22 cellular contexts compared by ENCODE assay signal in the genomic region with DNA sequence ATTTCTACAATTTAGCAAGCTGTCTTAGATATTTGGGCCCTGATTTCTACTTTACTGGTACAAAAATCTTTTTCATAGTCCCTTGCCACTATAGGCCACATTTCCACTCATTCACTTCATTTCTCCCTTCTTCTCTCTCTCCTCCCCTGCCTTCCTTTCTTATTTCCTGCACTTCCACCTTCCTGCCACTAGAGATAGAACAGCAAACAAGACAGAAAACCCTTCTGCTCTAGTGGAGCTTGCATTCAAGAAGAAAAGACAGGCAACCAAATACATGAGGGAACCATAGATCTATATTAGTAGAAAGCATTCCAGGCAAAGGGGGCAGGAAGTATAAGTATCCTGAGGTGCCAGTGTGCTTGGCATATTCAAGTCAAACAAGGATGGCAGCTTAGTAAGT.
A peak's percentile ranks its signal among the peaks of the same experiment; 100 is the strongest.
DNase-seq lines count a peak whose midpoint lies in the region; ATAC-seq and TF ChIP-seq lines count a peak whose summit lies in the region.
"Had no signal": no experiment of that assay in that cellular context is flagged by ENCODE, and none has a peak within 500 bp of the region (broad histone marks: within the 10 kb centered on the region; RNA-seq: fewer than 3 reads in every experiment).

No MANE protein-coding gene starts in this region.

- no peak overlapping the region for H2AFZ ChIP-seq in OCI-LY1 (ENCODE audit: low read length)
- H2AFZ ChIP-seq: parathyroid adenoma had no signal

- no peaks in the 10 kb centered on the region for H3K36me3 ChIP-seq in OCI-LY1 (ENCODE audit: insufficient read depth, low read length)
- H3K36me3 ChIP-seq: SJCRH30, uterus had no signal

- no peaks in the 10 kb centered on the region for H3K36me3 Mint-ChIP-seq in glutamatergic neuron (ENCODE audit: unreplicated experiment)

- H3K27me3 ChIP-seq in OCI-LY1 (ENCODE audit: insufficient read depth, low read length) (no peaks in the 10 kb centered on the region), right cardiac atrium (ENCODE audit: control insufficient read depth, insufficient read depth) (no peaks in the 10 kb centered on the region)
- H3K27me3 ChIP-seq: SJCRH30, uterus had no signal

- intact Hi-C loops in right cardiac atrium (cut with DNase I): no loop called here

- no peak overlapping the region for H3K4me2 ChIP-seq in OCI-LY1 (ENCODE audit: low read length)

- TF ChIP-seq CTCF in C4-2B (conservative IDR thresholded peaks at IDR 0.05) (peak; percentile 50), HFF-Myc (IDR thresholded peaks at IDR 0.05; ENCODE audit: low read depth, low read length, missing control alignments) (peak; percentile 16), OCI-LY1 (IDR thresholded peaks at IDR 0.05; ENCODE audit: low read length) (peak; percentile 32), glutamatergic neuron (IDR thresholded peaks at IDR 0.05; ENCODE audit: partially characterized antibody, unreplicated experiment) (peak; percentile 73)

- H3K4me1 ChIP-seq in OCI-LY1 (ENCODE audit: insufficient read depth, low read length, severe bottlenecking): no peaks in the 10 kb centered on the region
- H3K4me1 ChIP-seq in right cardiac atrium (ENCODE audit: control insufficient read depth, insufficient read depth, low read length): no peaks in the 10 kb centered on the region
- H3K4me1 ChIP-seq: parathyroid adenoma, SJCRH30, uterus had no signal

- no peaks in the 10 kb centered on the region for H3F3A ChIP-seq in OCI-LY1 (ENCODE audit: insufficient read depth, low read length)

- H4K20me1 ChIP-seq in OCI-LY1 (ENCODE audit: insufficient read depth, low read length): no peaks in the 10 kb centered on the region

- H3K27me3 Mint-ChIP-seq in glutamatergic neuron (ENCODE audit: unreplicated experiment): no peaks in the 10 kb centered on the region
- H3K27me3 Mint-ChIP-seq: activated T-helper 17 cell treated with anti-CD3 and anti-CD28 coated beads, Interleukin-2, amount 50 U/mL, for 72 hours; stimulated activated naive CD8-positive, alpha-beta T cell treated with anti-CD3 and anti-CD28 coated beads, Interleukin-15, Interleukin-2, amounts not matched to agents 100 ng/mL and 50 ng/mL, for 24 hours had no signal

- H3K9ac ChIP-seq in OCI-LY1 (ENCODE audit: low read length): no peak overlapping the region
- H3K9ac ChIP-seq: parathyroid adenoma had no signal

- H3K9me3 ChIP-seq in OCI-LY1 (ENCODE audit: low read length) (no peaks in the 10 kb centered on the region), right cardiac atrium (ENCODE audit: control insufficient read depth, low read length) (no peaks in the 10 kb centered on the region)
- H3K9me3 ChIP-seq: SJCRH30, uterus had no signal

- no peak overlapping the region for H3K4me3 Mint-ChIP-seq in glutamatergic neuron (ENCODE audit: unreplicated experiment)
- H3K4me3 Mint-ChIP-seq: activated T-helper 17 cell treated with anti-CD3 and anti-CD28 coated beads, Interleukin-2, amount 50 U/mL, for 72 hours; stimulated activated naive CD8-positive, alpha-beta T cell treated with anti-CD3 and anti-CD28 coated beads, Interleukin-15, Interleukin-2, amounts not matched to agents 100 ng/mL and 50 ng/mL, for 24 hours had no signal

- no peaks in the 10 kb centered on the region for H3K9me2 ChIP-seq in OCI-LY1 (ENCODE audit: low read depth, low read length)

- no peaks in the 10 kb centered on the region for H3K79me2 ChIP-seq in OCI-LY1 (ENCODE audit: insufficient read depth, low read length)
- H3K79me2 ChIP-seq: parathyroid adenoma had no signal

- H3K27ac Mint-ChIP-seq in glutamatergic neuron (ENCODE audit: unreplicated experiment): no peak overlapping the region
- H3K27ac Mint-ChIP-seq: activated T-helper 17 cell treated with anti-CD3 and anti-CD28 coated beads, Interleukin-2, amount 50 U/mL, for 72 hours; stimulated activated naive CD8-positive, alpha-beta T cell treated with anti-CD3 and anti-CD28 coated beads, Interleukin-15, Interleukin-2, amounts not matched to agents 100 ng/mL and 50 ng/mL, for 24 hours had no signal

- H3K4me3 ChIP-seq in HFF-Myc (replicated peaks; ENCODE audit: low read depth, low read length) (no peak overlapping the region), OCI-LY1 (ENCODE audit: low read depth, low read length, poor library complexity, severe bottlenecking) (no peak overlapping the region), right cardiac atrium (ENCODE audit: low read length) (no peak overlapping the region)
- H3K4me3 ChIP-seq: SJCRH30, uterus had no signal

- no peaks in the 10 kb centered on the region for H3K4me1 Mint-ChIP-seq in glutamatergic neuron (ENCODE audit: low read depth, unreplicated experiment)
- H3K4me1 Mint-ChIP-seq: activated T-helper 17 cell treated with anti-CD3 and anti-CD28 coated beads, Interleukin-2, amount 50 U/mL, for 72 hours had no signal

- H3K9me3 Mint-ChIP-seq in glutamatergic neuron (ENCODE audit: unreplicated experiment): no peaks in the 10 kb centered on the region
- H3K9me3 Mint-ChIP-seq: stimulated activated naive CD8-positive, alpha-beta T cell treated with anti-CD3 and anti-CD28 coated beads, Interleukin-15, Interleukin-2, amounts not matched to agents 100 ng/mL and 50 ng/mL, for 24 hours had no signal

- H3K27ac ChIP-seq in C4-2B (no peak overlapping the region), OCI-LY1 (ENCODE audit: low read depth, low read length, poor library complexity, severe bottlenecking) (no peak overlapping the region), right cardiac atrium (ENCODE audit: low read length) (no peak overlapping the region)
- H3K27ac ChIP-seq: epithelial cell of prostate, parathyroid adenoma, SJCRH30, uterus had no signal

- ATAC-seq in right cardiac atrium: no peak
- ATAC-seq: activated T-helper 17 cell treated with anti-CD3 and anti-CD28 coated beads, Interleukin-2, amount 50 U/mL, for 72 hours had no signal

- DNase-seq in HFF-Myc (ENCODE audit: extremely low read depth, low read depth) (no peak), glutamatergic neuron (no peak), right cardiac atrium (no peak), GF-D8 (lab: John Stamatoyannopoulos, UW) (no peak)
- no peak for DNase-seq in activated naive CD4-positive, alpha-beta T cell (lab: John Stamatoyannopoulos, UW)
- no peak for DNase-seq in activated naive CD4-positive, alpha-beta T cell treated with anti-CD3 and anti-CD28 coated beads, Interleukin-2, amount 50 U/mL, for 16 hours
- DNase-seq: activated CD8-positive, alpha-beta memory T cell treated with anti-CD3 and anti-CD28 coated beads for 24 hours; AML-193; amygdala; DMS79 treated with DMSO at 0.1 percent for 48 hours; kidney; NCI-H1930; NCI-H748 treated with DMSO at 0.1 percent for 48 hours; stimulated activated CD4-positive, alpha-beta T cell treated with anti-CD3 and anti-CD28 coated beads, Interleukin-12 subunit alpha, Interleukin-12 subunit beta, amount 100 ng/mL, for 4 hours; uterus had no signal

Comparison
In these comparisons a context has a peak if more than half of its experiments do, and no peak if none do; other contexts are left out.
1. CTCF ChIP-seq: peak in every context shown above with its lines; median percentile 73 in glutamatergic neuron; 50 in C4-2B; 32 in OCI-LY1; 16 in HFF-Myc.